Comparison of ENCODE assay signal across 22 cellular contexts in the genomic region with DNA sequence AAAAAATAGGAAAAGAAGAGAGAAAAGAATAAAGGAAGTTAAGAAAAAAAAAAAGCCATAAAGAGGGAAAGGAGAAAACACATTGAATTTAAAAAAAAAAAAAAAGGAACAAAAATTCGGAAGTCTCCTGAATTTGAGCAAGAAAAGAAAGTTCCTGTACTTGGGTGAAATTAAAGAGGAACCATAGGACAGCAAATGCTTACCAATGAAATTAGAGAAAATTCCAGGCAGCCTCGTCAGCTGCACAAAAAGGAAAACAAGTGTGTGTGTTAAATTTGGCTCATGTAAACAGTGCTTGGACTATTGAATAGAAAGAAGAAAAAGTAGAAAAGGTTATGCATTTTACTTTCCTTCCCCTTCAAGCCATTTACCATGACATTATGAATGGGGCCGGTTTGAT. TPM values are rescaled to one million over a fixed set of nuclear protein-coding genes. Genes with fewer than 3 reads are reported as not detected.
DNase-seq lines count a peak whose midpoint lies in the region; ATAC-seq and TF ChIP-seq lines count a peak whose summit lies in the region.
"Had no signal": no experiment of that assay in that cellular context is flagged by ENCODE, and none has a peak within 500 bp of the region (broad histone marks: within the 10 kb centered on the region; RNA-seq: fewer than 3 reads in every experiment).

No MANE protein-coding gene starts in this region.

- H3K4me3 ChIP-seq in BLaER1 treated with 17β-estradiol and CSF1 and Interleukin-3, amounts not matched to agents 10 nM and 100 nM, result peak overlapping the region in 2 of 10 experiments; percentile 12 to 72; a peak in 1 of 20 replicates
- H3K4me3 ChIP-seq in OCI-LY7 (ENCODE audit: low read depth, low read length, poor library complexity, severe bottlenecking), result no peak overlapping the region
- H3K4me3 ChIP-seq: A549, ascending aorta, lower lobe of right lung had no signal

- peaks cover 48% of the 10 kb centered on the region for H3K4me1 Mint-ChIP-seq in activated CD4-positive, alpha-beta T cell treated with anti-CD3 and anti-CD28 coated beads for 36 hours
- H3K4me1 Mint-ChIP-seq in activated CD4-positive, alpha-beta memory T cell treated with anti-CD3 and anti-CD28 coated beads for 36 hours (ENCODE audit: low read depth), result peaks cover 50% of the 10 kb centered on the region

- peaks cover 0 to 9% (median 0%) of the 10 kb centered on the region in 11 experiments; a peak in 3 of 22 replicates for H3K9me3 ChIP-seq in BLaER1 treated with 17β-estradiol and CSF1 and Interleukin-3, amounts not matched to agents 10 nM and 100 nM (replicated peaks in 1 of 11)
- no peaks in the 10 kb centered on the region for H3K9me3 ChIP-seq in OCI-LY7 (ENCODE audit: low read length)
- H3K9me3 ChIP-seq: A549, ascending aorta, lower lobe of right lung had no signal

- H3K4me3 Mint-ChIP-seq in activated CD4-positive, alpha-beta T cell treated with anti-CD3 and anti-CD28 coated beads for 36 hours, result peak overlapping the region; percentile 83
- peak overlapping the region; percentile 78 for H3K4me3 Mint-ChIP-seq in activated CD4-positive, alpha-beta memory T cell treated with anti-CD3 and anti-CD28 coated beads for 36 hours
- H3K4me3 Mint-ChIP-seq: T-cell had no signal

- CTCF ChIA-PET in activated CD4-positive, alpha-beta T cell treated with anti-CD3 and anti-CD28 coated beads for 36 hours (lab: Charles Lee), result interaction anchor here (2.2 kb wide), 1 partner anchor 10 kb away, joined by 7 read pairs; no protein-coding TSS in a partner anchor
- CTCF ChIA-PET in activated CD4-positive, alpha-beta memory T cell treated with anti-CD3 and anti-CD28 coated beads for 36 hours (lab: Charles Lee), result no interaction called here
- CTCF ChIA-PET in OCI-LY7 (lab: Charles Lee; ENCODE audit: unreplicated experiment), result no interaction called here

- H3K4me2 ChIP-seq in BLaER1 treated with 17β-estradiol and CSF1 and Interleukin-3, amounts not matched to agents 10 nM and 100 nM, result peak overlapping the region; percentile 59 to 92 (median 78)
- no peak overlapping the region for H3K4me2 ChIP-seq in OCI-LY7 (ENCODE audit: low read length)
- H3K4me2 ChIP-seq: A549 had no signal

- H3K9me3 Mint-ChIP-seq in activated CD4-positive, alpha-beta T cell treated with anti-CD3 and anti-CD28 coated beads for 36 hours (ENCODE audit: low read depth), result no peaks in the 10 kb centered on the region
- no peaks in the 10 kb centered on the region for H3K9me3 Mint-ChIP-seq in activated CD4-positive, alpha-beta memory T cell treated with anti-CD3 and anti-CD28 coated beads for 36 hours
- H3K9me3 Mint-ChIP-seq: T-cell had no signal

- H3K27me3 Mint-ChIP-seq in activated CD4-positive, alpha-beta T cell treated with anti-CD3 and anti-CD28 coated beads for 36 hours, result no peaks in the 10 kb centered on the region
- peaks cover 2% of the 10 kb centered on the region for H3K27me3 Mint-ChIP-seq in activated CD4-positive, alpha-beta memory T cell treated with anti-CD3 and anti-CD28 coated beads for 36 hours

- TF ChIP-seq CTCF in OCI-LY7 (conservative IDR thresholded peaks at IDR 0.05; ENCODE audit: low read length), result no peak

- H4K20me1 ChIP-seq in BLaER1 treated with 17β-estradiol and CSF1 and Interleukin-3, amounts not matched to agents 10 nM and 100 nM, result no peaks in the 10 kb centered on the region
- no peaks in the 10 kb centered on the region for H4K20me1 ChIP-seq in OCI-LY7 (ENCODE audit: insufficient read depth, low read length)

- DNase-seq in activated CD4-positive, alpha-beta T cell treated with anti-CD3 and anti-CD28 coated beads for 36 hours, result no peak
- DNase-seq in activated CD4-positive, alpha-beta T cell treated with anti-CD3 and anti-CD28 coated beads, Interleukin-2, amount 50 U/mL, for 4 hours, result no peak
- DNase-seq in activated CD4-positive, alpha-beta memory T cell treated with anti-CD3 and anti-CD28 coated beads for 36 hours, result no peak
- DNase-seq in globus pallidus (ENCODE audit: low spot score) (peak; percentile 5), OCI-LY7 (ENCODE audit: low spot score) (no peak), AML-193 (lab: John Stamatoyannopoulos, UW) (no peak), cerebellar nuclear complex (lab: John Stamatoyannopoulos, UW) (no peak)
- DNase-seq: activated CD4-positive, alpha-beta T cell treated with anti-CD3 and anti-CD28 coated beads, Interleukin-2, amount 50 U/mL, for 48 hours; activated effector memory CD4-positive, alpha-beta T cell treated with Interleukin-2 at 50 U/mL for 16 hours; central memory CD4-positive, alpha-beta T cell; foreskin melanocyte; hypothalamus; lower lobe of right lung; NCI-H1417; NCI-H510A; nucleus accumbens; stimulated activated CD4-positive, alpha-beta T cell treated with anti-CD3 and anti-CD28 coated beads, Interleukin-12 subunit alpha, Interleukin-12 subunit beta, amount 100 ng/mL, for 4 hours; substantia nigra; T-cell had no signal

- H3K9me2 ChIP-seq in OCI-LY7 (ENCODE audit: insufficient read depth, low read length), result no peaks in the 10 kb centered on the region

- no peak overlapping the region for H2AFZ ChIP-seq in OCI-LY7 (ENCODE audit: low read length)

- H3K36me3 ChIP-seq in BLaER1 treated with 17β-estradiol and CSF1 and Interleukin-3, amounts not matched to agents 10 nM and 100 nM, result peaks cover 0 to 18% (median 5%) of the 10 kb centered on the region in 11 experiments; a peak in 9 of 22 replicates
- H3K36me3 ChIP-seq in OCI-LY7 (ENCODE audit: insufficient read depth, low read length), result no peaks in the 10 kb centered on the region
- H3K36me3 ChIP-seq: ascending aorta, lower lobe of right lung had no signal

- peak overlapping the region in 9 of 11 experiments; percentile 44 to 77 (median 72); a peak in 14 of 22 replicates for H3K27ac ChIP-seq in BLaER1 treated with 17β-estradiol and CSF1 and Interleukin-3, amounts not matched to agents 10 nM and 100 nM
- no peak overlapping the region for H3K27ac ChIP-seq in OCI-LY7 (ENCODE audit: low read depth, low read length, poor library complexity, severe bottlenecking)
- H3K27ac ChIP-seq: A549, ascending aorta, lower lobe of right lung had no signal

- no peaks in the 10 kb centered on the region for H3K79me2 ChIP-seq in OCI-LY7 (ENCODE audit: insufficient read depth, low read depth, low read length)

- H3K27me3 ChIP-seq in BLaER1 treated with 17β-estradiol and CSF1 and Interleukin-3, amounts not matched to agents 10 nM and 100 nM, result peaks cover 0 to 5% (median 0%) of the 10 kb centered on the region in 11 experiments; a peak in 1 of 22 replicates
- H3K27me3 ChIP-seq: ascending aorta had no signal

- peaks cover 58% of the 10 kb centered on the region for H3K36me3 Mint-ChIP-seq in activated CD4-positive, alpha-beta T cell treated with anti-CD3 and anti-CD28 coated beads for 36 hours (ENCODE audit: low read depth)
- H3K36me3 Mint-ChIP-seq in activated CD4-positive, alpha-beta memory T cell treated with anti-CD3 and anti-CD28 coated beads for 36 hours, result peaks cover 56% of the 10 kb centered on the region
- H3K36me3 Mint-ChIP-seq: T-cell had no signal

- no peak for ATAC-seq in activated CD4-positive, alpha-beta T cell treated with anti-CD3 and anti-CD28 coated beads for 36 hours
- ATAC-seq: A549, lower lobe of right lung, T-cell had no signal

- intact Hi-C loops in activated CD4-positive, alpha-beta T cell treated with anti-CD3 and anti-CD28 coated beads for 36 hours (cut with DNase I, micrococcal nuclease), result no loop called here
- intact Hi-C loops in activated CD4-positive, alpha-beta memory T cell treated with anti-CD3 and anti-CD28 coated beads for 36 hours (cut with micrococcal nuclease), result no loop called here
- intact Hi-C loops in OCI-LY7 (cut with micrococcal nuclease; ENCODE audit: unreplicated experiment), result no loop called here

- peaks cover 60 to 88% (median 83%) of the 10 kb centered on the region in 10 experiments for H3K4me1 ChIP-seq in BLaER1 treated with 17β-estradiol and CSF1 and Interleukin-3, amounts not matched to agents 10 nM and 100 nM
- H3K4me1 ChIP-seq in OCI-LY7 (ENCODE audit: insufficient read depth, low read length, poor library complexity, severe bottlenecking), result no peaks in the 10 kb centered on the region
- H3K4me1 ChIP-seq: A549, ascending aorta had no signal

- no peak overlapping the region for H3K9ac ChIP-seq in BLaER1 treated with 17β-estradiol and CSF1 and Interleukin-3, amounts not matched to agents 10 nM and 100 nM

- POLR2A ChIA-PET in activated CD4-positive, alpha-beta T cell treated with anti-CD3 and anti-CD28 coated beads for 36 hours (lab: Charles Lee), result no interaction called here
- POLR2A ChIA-PET in activated CD4-positive, alpha-beta memory T cell treated with anti-CD3 and anti-CD28 coated beads for 36 hours (lab: Charles Lee), result interaction anchor here (0.9 kb wide), 1 partner anchor 26 kb away, joined by 3 read pairs; no protein-coding TSS in a partner anchor
- POLR2A ChIA-PET in OCI-LY7 (lab: Charles Lee), result no interaction called here

- BruUV-seq in OCI-LY7 (replicated peaks; lab: Mats Ljungman, UMichigan), result no TSS peak

- H3K27ac Mint-ChIP-seq in activated CD4-positive, alpha-beta T cell treated with anti-CD3 and anti-CD28 coated beads for 36 hours, result peak overlapping the region; percentile 86
- peak overlapping the region; percentile 96 for H3K27ac Mint-ChIP-seq in activated CD4-positive, alpha-beta memory T cell treated with anti-CD3 and anti-CD28 coated beads for 36 hours
- H3K27ac Mint-ChIP-seq: T-cell had no signal

RNA-seq across cellular contexts. Expression of a gene that starts 5.0 kb away (rescaled TPM):
- total RNA-seq in activated CD4-positive, alpha-beta T cell treated with anti-CD3 and anti-CD28 coated beads for 36 hours, result 10 to 100 TPM; 77.9 to 99.2 TPM
- total RNA-seq in activated CD4-positive, alpha-beta memory T cell treated with anti-CD3 and anti-CD28 coated beads for 36 hours, result 10 to 100 TPM; 86.9 to 90.7 TPM
- total RNA-seq in OCI-LY7 (2014; rRNA removed; shearing (Covaris generic)), result not detected in 2 replicates
- not detected in 2 replicates for total RNA-seq in OCI-LY7 (2022)
- total RNA-seq: ascending aorta had no signal

Comparison
In these comparisons a context has a peak if more than half of its experiments do, and no peak if none do; other contexts are left out.
1. RNA of a gene that starts 5.0 kb away (total RNA-seq): 77.9 to 99.2 TPM in activated CD4-positive, alpha-beta T cell treated with anti-CD3 and anti-CD28 coated beads for 36 hours and 86.9 to 90.7 TPM in activated CD4-positive, alpha-beta memory T cell treated with anti-CD3 and anti-CD28 coated beads for 36 hours; not detected in OCI-LY7; every median in the first group is over 10 times any median in the second.